In genomic region chr12:53995311-53996187, GRCh38 we compare ENCODE assay signal across 8 cellular contexts. TPM values are rescaled to one million over a fixed set of nuclear protein-coding genes. Genes with fewer than 3 reads are reported as not detected.
DNase-seq lines count a peak whose midpoint lies in the region; ATAC-seq, FAIRE-seq and TF ChIP-seq lines count a peak whose summit lies in the region.

No MANE protein-coding gene starts in this region.

- no peaks in the 10 kb centered on the region for H3K9me3 ChIP-seq in aorta (ENCODE audit: control insufficient read depth, low read length)

- H3K4me3 Mint-ChIP-seq in memory B cell: peak overlapping the region; percentile 86

- no peak overlapping the region for H3K27ac ChIP-seq in aorta (ENCODE audit: low read depth in 1 of 2, low read length in 2 of 2)

- H3K4me1 ChIP-seq in aorta (ENCODE audit: control insufficient read depth in 1 of 2, insufficient read depth in 2 of 2, low read length in 2 of 2): no peaks in the 10 kb centered on the region

- 36 to 39% methylated on average over 50 of the region's 50 CpGs for WGBS in aorta, 2 donors

- no peaks in the 10 kb centered on the region for H3K9me3 Mint-ChIP-seq in memory B cell

- no peak for FAIRE-seq in bronchial epithelial cell (lab: Jason Lieb, UNC)

- peaks cover 21% of the 10 kb centered on the region for H3K4me1 Mint-ChIP-seq in memory B cell

- peak; percentile 43 for ATAC-seq in memory B cell (ENCODE audit: low read depth)
- peak; percentile 65 for ATAC-seq in aorta (ENCODE audit: low FRiP score)
- no peak for ATAC-seq in GM21717 (IDR thresholded peaks at IDR 0.05; ENCODE audit: unreplicated experiment)

- no peaks in the 10 kb centered on the region for H3K36me3 Mint-ChIP-seq in memory B cell

- H3K36me3 ChIP-seq in bronchial epithelial cell (ENCODE audit: control insufficient read depth, insufficient read depth, low read length): no peaks in the 10 kb centered on the region
- H3K36me3 ChIP-seq in aorta (ENCODE audit: control insufficient read depth in 1 of 2, insufficient read depth in 2 of 2, low read length in 1 of 2): no peaks in the 10 kb centered on the region

- peak overlapping the region; percentile 21 for H3K27ac Mint-ChIP-seq in memory B cell

- TF ChIP-seq CTCF in GM10266 (IDR thresholded peaks at IDR 0.05; ENCODE audit: control insufficient read depth, insufficient read depth, low read depth, missing control alignments): no peak
- no peak for TF ChIP-seq CTCF in bronchial epithelial cell (IDR thresholded peaks at IDR 0.05; ENCODE audit: insufficient read depth, low read length, severe bottlenecking)

- peak overlapping the region; percentile 1 for H3K4me3 ChIP-seq in bronchial epithelial cell (ENCODE audit: low read depth, low read length)
- peak overlapping the region in 1 of 2 donors; percentile 13 for H3K4me3 ChIP-seq in aorta (ENCODE audit: low read length in 2 of 2)

- DNase-seq in GM10266 (ENCODE audit: extremely low spot score) (peak; percentile 72), NCI-H1417 (lab: John Stamatoyannopoulos, UW) (peak; percentile 80 to 93 (median 89)), bronchial epithelial cell (ENCODE audit: low read depth) (no peak), memory B cell (ENCODE audit: low spot score in 2 of 2) (no peak), aorta (peak in 1 of 2 donors; percentile 90), NAMALWA (ENCODE audit: low spot score) (no peak), ecto neural progenitor cell (ENCODE audit: low spot score) (no peak)

- intact Hi-C loops in aorta (cut with DNase I): no loop called here

- H3K27me3 ChIP-seq in bronchial epithelial cell (ENCODE audit: control insufficient read depth, insufficient read depth, low read length) (peaks cover 89% of the 10 kb centered on the region), aorta (ENCODE audit: control insufficient read depth in 1 of 2, insufficient read depth in 2 of 2, low read length in 1 of 2) (peaks cover 0 to 5% of the 10 kb centered on the region in 2 donors)

- peaks cover 41% of the 10 kb centered on the region for H3K27me3 Mint-ChIP-seq in memory B cell

RNA-seq across cellular contexts. Expression of gene HOXC9, which starts 4.4 kb away (rescaled TPM):
- total RNA-seq in bronchial epithelial cell (not detected in 2 replicates), aorta (1 to 10 TPM; 2.6 to 9.0 TPM)
- under 1 TPM in 1 of 2 donors, not detected in 1; 0.38 TPM for polyA plus RNA-seq in aorta

RNA-seq across cellular contexts. Expression of gene HOXC10, which starts 10.6 kb away (rescaled TPM):
- total RNA-seq in bronchial epithelial cell: not detected in 2 replicates
- 10 to 100 TPM in 1 of 2 donors, 1 to 10 TPM in 1; 1.6 to 32.0 TPM for total RNA-seq in aorta
- 1 to 10 TPM in 1 of 2 donors, not detected in 1; 3.6 TPM for polyA plus RNA-seq in aorta

RNA-seq across cellular contexts. Expression of gene HOXC8, which starts 13.2 kb away (rescaled TPM):
- total RNA-seq in bronchial epithelial cell (not detected in 2 replicates), aorta (1 to 10 TPM; 4.2 to 6.4 TPM)
- under 1 TPM in 1 of 2 donors, not detected in 1; 0.75 TPM for polyA plus RNA-seq in aorta

RNA-seq across cellular contexts. Expression of gene HOTAIR, which starts 20.8 kb away (rescaled TPM):
- not detected in 2 replicates for total RNA-seq in bronchial epithelial cell
- 1 to 10 TPM in 1 of 2 donors, not detected in 1; 9.7 TPM for total RNA-seq in aorta
- polyA plus RNA-seq in aorta: not detected

RNA-seq across cellular contexts. Expression of gene HOXC11, which starts 22.6 kb away (rescaled TPM):
- not detected in 2 replicates for total RNA-seq in bronchial epithelial cell
- total RNA-seq in aorta: 1 to 10 TPM in 1 of 2 donors, not detected in 1; 4.1 TPM
- polyA plus RNA-seq in aorta: under 1 TPM in 1 of 2 donors, not detected in 1; 0.38 TPM

Comparison
In these comparisons a context has a peak if more than half of its experiments do, and no peak if none do; other contexts are left out.
1. DNase-seq: peak in GM10266 (single experiment) and NCI-H1417 (3 of 3); none in bronchial epithelial cell (single experiment), memory B cell (0 of 2), NAMALWA (single experiment) and ecto neural progenitor cell (single experiment).